Comparison of ENCODE assay signal across 21 cellular contexts in genomic region chr14:30125322-30125944, GRCh38.
"Had no signal": no experiment of that assay in that cellular context is flagged by ENCODE, and none has a peak within 500 bp of the region (broad histone marks: within the 10 kb centered on the region; RNA-seq: fewer than 3 reads in every experiment).

No MANE protein-coding gene starts in this region.

- H3K27ac ChIP-seq: coronary artery, esophagus muscularis mucosa, parathyroid adenoma, skin epidermis, thyroid gland had no signal

- H3K36me3 ChIP-seq: esophagus muscularis mucosa, thyroid gland had no signal

- ATAC-seq: activated CD8-positive, alpha-beta T cell treated with anti-CD3 and anti-CD28 coated beads, Interleukin-2, amount 10 ng/mL, durations not matched to agents 7 days and 5 days; left lobe of liver; naive thymus-derived CD4-positive, alpha-beta T cell; stimulated activated naive B cell treated with anti-CD40 and anti-IgM and Interleukin-4, amounts not matched to agents 10 μg/mL and 1 μg/mL and 100 μg/mL, for 72 hours had no signal

- H3K4me1 ChIP-seq: esophagus muscularis mucosa, parathyroid adenoma, thyroid gland had no signal

- DNase-seq: activated CD4-positive, alpha-beta T cell treated with anti-CD3 and anti-CD28 coated beads, Interleukin-2, amount 10 ng/mL, durations not matched to agents 24 days and 14 days; activated CD4-positive, CD25-positive, alpha-beta regulatory T cell; activated CD8-positive, alpha-beta memory T cell treated with anti-CD3 and anti-CD28 coated beads, Interleukin-2, amount 50 U/mL, for 4 hours; activated CD8-positive, alpha-beta T cell treated with anti-CD3 and anti-CD28 coated beads, Interleukin-2, amount 10 ng/mL, durations not matched to agents 7 days and 5 days; activated effector memory CD4-positive, alpha-beta T cell treated with anti-CD3 and anti-CD28 coated beads, Interleukin-2, amount 50 U/mL, for 16 hours; activated T-cell treated with anti-CD3 and anti-CD28 coated beads, Interleukin-2, amount 50 U/mL, for 48 hours; amygdala; effector CD4-positive, alpha-beta T cell; hippocampal formation; mammary epithelial cell; naive thymus-derived CD4-positive, alpha-beta T cell; retina; stimulated activated CD4-positive, alpha-beta T cell treated with anti-CD3 and anti-CD28 coated beads, Interleukin-15, amount 100 ng/mL, for 24 hours; stimulated activated CD4-positive, alpha-beta T cell treated with anti-CD3 and anti-CD28 coated beads, Interleukin-4, amount 100 ng/mL, for 1 hour; stimulated activated naive B cell treated with anti-CD40 and anti-IgM and Interleukin-4, amounts not matched to agents 10 μg/mL and 1 μg/mL and 100 μg/mL, for 72 hours; thyroid gland had no signal

- H3K4me3 ChIP-seq: coronary artery, esophagus muscularis mucosa, skin epidermis, thyroid gland had no signal

- H3K79me2 ChIP-seq: parathyroid adenoma had no signal

- H2AFZ ChIP-seq: parathyroid adenoma had no signal

- H3K9me3 ChIP-seq: esophagus muscularis mucosa, thyroid gland had no signal

- H3K27me3 ChIP-seq: esophagus muscularis mucosa, thyroid gland had no signal

- H3K9ac ChIP-seq: parathyroid adenoma had no signal
